Comparison of ENCODE assay signal across 18 cellular contexts in the genomic region with DNA sequence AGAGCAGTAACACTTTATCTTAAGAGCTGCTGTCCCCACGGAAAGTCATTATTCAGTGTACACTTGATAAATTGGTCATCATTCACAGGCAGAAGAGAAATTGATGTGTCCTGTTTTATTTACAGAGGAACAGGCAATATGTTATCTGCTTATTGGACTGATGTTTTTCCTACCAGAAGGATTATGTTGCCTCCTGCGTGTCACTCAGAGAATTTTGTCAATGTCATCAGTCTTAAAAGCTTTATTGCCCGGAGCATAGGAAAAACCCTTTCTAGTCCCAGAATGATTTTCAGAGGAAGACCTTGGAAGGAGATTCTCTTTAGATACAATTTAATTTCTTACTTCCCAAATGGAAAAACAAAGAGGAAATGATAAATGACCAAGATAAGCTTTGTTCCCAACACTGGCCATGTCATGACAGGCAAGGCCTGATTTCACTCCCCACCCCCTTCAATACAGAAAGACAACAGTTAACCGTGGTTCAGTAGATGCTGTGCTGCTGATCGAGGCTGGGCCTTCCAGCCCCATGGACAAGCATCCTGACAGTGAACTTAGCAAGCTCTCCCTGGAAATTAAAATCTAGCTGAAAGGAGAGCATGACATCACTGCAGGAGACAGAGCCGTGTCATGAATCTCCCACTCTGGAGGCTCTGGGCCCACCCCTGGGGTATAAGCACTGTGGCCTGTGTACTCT.
DNase-seq lines count a peak whose midpoint lies in the region; ATAC-seq, FAIRE-seq and TF ChIP-seq lines count a peak whose summit lies in the region.
"Had no signal": no experiment of that assay in that cellular context is flagged by ENCODE, and none has a peak within 500 bp of the region (broad histone marks: within the 10 kb centered on the region; RNA-seq: fewer than 3 reads in every experiment).

No MANE protein-coding gene starts in this region.

- H2AK5ac ChIP-seq in trophoblast cell (ENCODE audit: low read length): no peak overlapping the region

- no peaks in the 10 kb centered on the region for H3K79me1 ChIP-seq in trophoblast cell (ENCODE audit: low read length)

- H3K9me3 Mint-ChIP-seq in activated CD4-positive, alpha-beta memory T cell treated with anti-CD3 and anti-CD28 coated beads, Interleukin-2, amount 10 ng/mL, durations not matched to agents 7 days and 5 days: no peaks in the 10 kb centered on the region
- H3K9me3 Mint-ChIP-seq in activated CD4-positive, alpha-beta memory T cell treated with anti-CD3 and anti-CD28 coated beads for 36 hours: no peaks in the 10 kb centered on the region
- H3K9me3 Mint-ChIP-seq: CD4-positive, alpha-beta T cell had no signal

- TF ChIP-seq CTCF in HEK293 (tag by site-specific recombination; IDR thresholded peaks at IDR 0.05) (no peak), K562 (IDR thresholded peaks at IDR 0.05 in 2 of 3, conservative IDR thresholded peaks at IDR 0.05 in 1 of 3; ENCODE audit: insufficient read depth in 2 of 3, low read depth in 1 of 3, low read length in 3 of 3) (no peak)

- H3K9ac ChIP-seq in K562 (ENCODE audit: insufficient read depth in 1 of 2, low read depth in 2 of 2, low read length in 2 of 2): no peak overlapping the region
- H3K9ac ChIP-seq in trophoblast cell (ENCODE audit: low read length): no peak overlapping the region

- H3K4me1 ChIP-seq in HEK293 (ENCODE audit: control insufficient read depth, insufficient read depth, low read length) (no peaks in the 10 kb centered on the region), K562 (replicated peaks in 1 of 2; ENCODE audit: control insufficient read depth in 2 of 2, insufficient read depth in 2 of 2, low read length in 2 of 2) (peaks cover 7 to 11% of the 10 kb centered on the region in 2 experiments; a peak in 4 of 5 replicates), trophoblast cell (ENCODE audit: control insufficient read depth in 1 of 2, insufficient read depth in 2 of 2, low read length in 2 of 2) (no peaks in the 10 kb centered on the region), right cardiac atrium (ENCODE audit: control insufficient read depth, insufficient read depth, low read length) (no peaks in the 10 kb centered on the region)

- no peak for TF ChIP-seq EP300 in K562 (IDR thresholded peaks at IDR 0.05; ENCODE audit: low read length)

- peak overlapping the region; percentile 64 for H3K27ac Mint-ChIP-seq in activated CD4-positive, alpha-beta memory T cell treated with anti-CD3 and anti-CD28 coated beads, Interleukin-2, amount 10 ng/mL, durations not matched to agents 7 days and 5 days
- no peak overlapping the region for H3K27ac Mint-ChIP-seq in activated CD4-positive, alpha-beta memory T cell treated with anti-CD3 and anti-CD28 coated beads for 36 hours
- H3K27ac Mint-ChIP-seq: CD4-positive, alpha-beta T cell had no signal

- peaks cover 10% of the 10 kb centered on the region; the same call in 1 of the 2 replicates for H4K20me1 ChIP-seq in K562 (replicated peaks; ENCODE audit: control insufficient read depth, insufficient read depth, low read length)

- no peak overlapping the region for H2BK12ac ChIP-seq in trophoblast cell (ENCODE audit: low read length)

- H3K9me3 ChIP-seq in HEK293 (ENCODE audit: control insufficient read depth, insufficient read depth, low read depth, low read length) (no peaks in the 10 kb centered on the region), K562 (replicated peaks; ENCODE audit: control insufficient read depth, insufficient read depth, low read depth, low read length) (no peaks in the 10 kb centered on the region), trophoblast cell (ENCODE audit: insufficient read depth, low read depth, low read length) (peaks cover 6% of the 10 kb centered on the region), right cardiac atrium (ENCODE audit: control insufficient read depth, low read length) (no peaks in the 10 kb centered on the region)

- 3% methylated on average over 6 of the region's 6 CpGs for WGBS in K562 (ENCODE audit: insufficient coverage, low coverage, missing lambda C conversion rate)
- no CpG with 5 or more reads among the region's 6 CpGs for WGBS in trophoblast cell (ENCODE audit: extremely low coverage, insufficient coverage, insufficient read length)
- 59% methylated on average over 6 of the region's 6 CpGs for WGBS in right cardiac atrium

- H3K4me3 ChIP-seq in HEK293 (ENCODE audit: low read depth, low read length) (no peak overlapping the region), K562 (no peak overlapping the region), trophoblast cell (ENCODE audit: low read depth, low read length) (no peak overlapping the region), right cardiac atrium (ENCODE audit: low read length) (no peak overlapping the region)

- in situ Hi-C loops in K562 (cut with MboI): loop anchor here (25.0 kb wide), 1 partner anchor 1039 kb away; no protein-coding TSS in a partner anchor

- H3K79me2 ChIP-seq in K562 (ENCODE audit: control insufficient read depth, insufficient read depth, low read length) (no peaks in the 10 kb centered on the region), trophoblast cell (ENCODE audit: control insufficient read depth, insufficient read depth, low read length, poor library complexity) (no peaks in the 10 kb centered on the region)

- H3K27ac ChIP-seq in HEK293 (ENCODE audit: extremely low read depth, low read depth, low read length) (no peak overlapping the region), K562 (ENCODE audit: extremely low read depth, low read depth, low read length) (no peak overlapping the region), trophoblast cell (ENCODE audit: low read depth, low read length) (no peak overlapping the region), right cardiac atrium (ENCODE audit: low read length) (no peak overlapping the region)

- H3K36me3 Mint-ChIP-seq in activated CD4-positive, alpha-beta memory T cell treated with anti-CD3 and anti-CD28 coated beads, Interleukin-2, amount 10 ng/mL, durations not matched to agents 7 days and 5 days (ENCODE audit: low read depth): no peaks in the 10 kb centered on the region
- H3K36me3 Mint-ChIP-seq in activated CD4-positive, alpha-beta memory T cell treated with anti-CD3 and anti-CD28 coated beads for 36 hours: no peaks in the 10 kb centered on the region

- H3K4me3 Mint-ChIP-seq in activated CD4-positive, alpha-beta memory T cell treated with anti-CD3 and anti-CD28 coated beads, Interleukin-2, amount 10 ng/mL, durations not matched to agents 7 days and 5 days: no peak overlapping the region
- H3K4me3 Mint-ChIP-seq in activated CD4-positive, alpha-beta memory T cell treated with anti-CD3 and anti-CD28 coated beads for 36 hours: no peak overlapping the region
- H3K4me3 Mint-ChIP-seq: CD4-positive, alpha-beta T cell had no signal

- no peak overlapping the region for H2BK5ac ChIP-seq in trophoblast cell (ENCODE audit: low read depth, low read length, poor library complexity)

- TF ChIP-seq RAD21 in K562 (CRISPR knock-in tag; conservative IDR thresholded peaks at IDR 0.05 in 1 of 2, IDR thresholded peaks at IDR 0.05 in 1 of 2): no peak

- H4K12ac ChIP-seq in trophoblast cell (ENCODE audit: low read depth, low read length): no peak overlapping the region

- no peak overlapping the region for H3K4ac ChIP-seq in trophoblast cell (ENCODE audit: low read depth, low read length)

- no peak for DNase-seq in activated CD4-positive, alpha-beta memory T cell treated with anti-CD3 and anti-CD28 coated beads, Interleukin-2, amount 10 ng/mL, durations not matched to agents 7 days and 5 days
- DNase-seq in activated CD4-positive, alpha-beta memory T cell treated with anti-CD3 and anti-CD28 coated beads for 36 hours: no peak
- no peak for DNase-seq in K562 (ENCODE audit: extremely low read depth in 1 of 4, low spot score in 3 of 4)
- no peak for DNase-seq in trophoblast cell
- DNase-seq in right cardiac atrium: no peak
- DNase-seq in anterior cingulate cortex (lab: John Stamatoyannopoulos, UW): no peak
- DNase-seq in glomerular visceral epithelial cell (ENCODE audit: extremely low spot score): no peak
- DNase-seq: AML-193, DMS79 treated with DMSO at 0.1 percent for 48 hours, NCI-H1436 treated with DMSO at 0.1 percent for 48 hours, NCI-H2081 treated with DMSO at 0.1 percent for 48 hours, NCI-H524 had no signal

- H4K8ac ChIP-seq in trophoblast cell (ENCODE audit: low read depth, low read length): no peak overlapping the region

- no peak overlapping the region for H2BK120ac ChIP-seq in trophoblast cell (ENCODE audit: insufficient read depth, low read length, poor library complexity)

- H3K4me1 Mint-ChIP-seq in activated CD4-positive, alpha-beta memory T cell treated with anti-CD3 and anti-CD28 coated beads, Interleukin-2, amount 10 ng/mL, durations not matched to agents 7 days and 5 days: peaks cover 61% of the 10 kb centered on the region
- peaks cover 49% of the 10 kb centered on the region for H3K4me1 Mint-ChIP-seq in activated CD4-positive, alpha-beta memory T cell treated with anti-CD3 and anti-CD28 coated beads for 36 hours (ENCODE audit: low read depth)

- peak overlapping the region; percentile 12 for H3K14ac ChIP-seq in trophoblast cell (ENCODE audit: low read length)

- no peak overlapping the region for H2AFZ ChIP-seq in K562 (ENCODE audit: low read depth, low read length)
- no peak overlapping the region for H2AFZ ChIP-seq in trophoblast cell (ENCODE audit: insufficient read depth, low read length, poor library complexity)

- no peak overlapping the region for H3K23ac ChIP-seq in trophoblast cell (ENCODE audit: low read length)

- ATAC-seq in K562 (no peak), right cardiac atrium (no peak)

- CTCF ChIA-PET in activated CD4-positive, alpha-beta memory T cell treated with anti-CD3 and anti-CD28 coated beads, Interleukin-2, amount 10 ng/mL, durations not matched to agents 7 days and 5 days (lab: Charles Lee): interaction anchor here (0.6 to 3.4 kb wide), 7 partner anchors 18 to 283 kb away, joined by 3 to 11 read pairs (median 3); partner anchors contain the start of gene ZNF438
- CTCF ChIA-PET in activated CD4-positive, alpha-beta memory T cell treated with anti-CD3 and anti-CD28 coated beads for 36 hours (lab: Charles Lee): interaction anchor here (1.0 to 1.9 kb wide), 3 partner anchors 25 to 109 kb away, joined by 3 to 8 read pairs (median 7); no protein-coding TSS in a partner anchor
- CTCF ChIA-PET in HEK293 (lab: Yijun Ruan, JAX) (interaction anchor here (0.6 to 1.3 kb wide), 4 partner anchors 19 to 77 kb away, joined by 3 to 5 read pairs (median 3); no protein-coding TSS in a partner anchor), K562 (lab: Yijun Ruan, JAX; ENCODE audit: low intra/inter-chr PET ratio) (no interaction called here)

- H3K36me3 ChIP-seq in HEK293 (ENCODE audit: control insufficient read depth in 2 of 2, insufficient read depth in 1 of 2, low read length in 2 of 2): no peaks in the 10 kb centered on the region
- H3K36me3 ChIP-seq in K562 (ENCODE audit: control insufficient read depth, insufficient read depth, low read length): no peaks in the 10 kb centered on the region
- H3K36me3 ChIP-seq in trophoblast cell (ENCODE audit: control insufficient read depth in 1 of 2, insufficient read depth in 2 of 2, low read length in 2 of 2): no peaks in the 10 kb centered on the region

- H3K18ac ChIP-seq in trophoblast cell (ENCODE audit: low read length): no peak overlapping the region

- intact Hi-C loops in activated CD4-positive, alpha-beta memory T cell treated with anti-CD3 and anti-CD28 coated beads for 36 hours (cut with micrococcal nuclease): no loop called here
- intact Hi-C loops in K562 (cut with micrococcal nuclease) (no loop called here), right cardiac atrium (cut with DNase I) (no loop called here)

- TF ChIP-seq POLR2A in K562 (conservative IDR thresholded peaks at IDR 0.05): no peak

- POLR2A ChIA-PET in activated CD4-positive, alpha-beta memory T cell treated with anti-CD3 and anti-CD28 coated beads, Interleukin-2, amount 10 ng/mL, durations not matched to agents 7 days and 5 days (lab: Charles Lee): interaction anchor here (0.8 to 2.5 kb wide), 3 partner anchors 12 to 66 kb away, joined by 3 to 8 read pairs (median 3); no protein-coding TSS in a partner anchor
- POLR2A ChIA-PET in activated CD4-positive, alpha-beta memory T cell treated with anti-CD3 and anti-CD28 coated beads for 36 hours (lab: Charles Lee): no interaction called here
- POLR2A ChIA-PET in HEK293 (lab: Yijun Ruan, JAX) (no interaction called here), K562 (lab: Yijun Ruan, JAX) (no interaction called here)

- no peak for FAIRE-seq in K562 (lab: Jason Lieb, UNC)
- FAIRE-seq: D721Med, G401.6, GM12891, RCC 7860 had no signal

- no peak overlapping the region for H4K91ac ChIP-seq in trophoblast cell (ENCODE audit: low read depth, low read length)

- BruUV-seq in K562 (replicated peaks; lab: Mats Ljungman, UMichigan): no TSS peak

- no peak overlapping the region for H3K4me2 ChIP-seq in K562 (ENCODE audit: insufficient read depth, low read length)
- no peak overlapping the region for H3K4me2 ChIP-seq in trophoblast cell (ENCODE audit: low read length)

- H3K27me3 Mint-ChIP-seq in activated CD4-positive, alpha-beta memory T cell treated with anti-CD3 and anti-CD28 coated beads, Interleukin-2, amount 10 ng/mL, durations not matched to agents 7 days and 5 days: no peaks in the 10 kb centered on the region
- peaks cover 7% of the 10 kb centered on the region for H3K27me3 Mint-ChIP-seq in activated CD4-positive, alpha-beta memory T cell treated with anti-CD3 and anti-CD28 coated beads for 36 hours
- H3K27me3 Mint-ChIP-seq: CD4-positive, alpha-beta T cell had no signal

- no peaks in the 10 kb centered on the region for H3K9me1 ChIP-seq in K562 (ENCODE audit: control insufficient read depth, insufficient read depth, low read length)

- H3K27me3 ChIP-seq in K562 (ENCODE audit: control insufficient read depth in 2 of 2, insufficient read depth in 2 of 2, low read length in 2 of 2): peaks cover 16 to 75% of the 10 kb centered on the region in 2 experiments; a peak in 4 of 5 replicates
- no peaks in the 10 kb centered on the region for H3K27me3 ChIP-seq in trophoblast cell (ENCODE audit: insufficient read depth, low read length)
- H3K27me3 ChIP-seq in right cardiac atrium (ENCODE audit: control insufficient read depth, insufficient read depth): no peaks in the 10 kb centered on the region
